ENCODE assay signal across 16 cellular contexts in the genomic region with DNA sequence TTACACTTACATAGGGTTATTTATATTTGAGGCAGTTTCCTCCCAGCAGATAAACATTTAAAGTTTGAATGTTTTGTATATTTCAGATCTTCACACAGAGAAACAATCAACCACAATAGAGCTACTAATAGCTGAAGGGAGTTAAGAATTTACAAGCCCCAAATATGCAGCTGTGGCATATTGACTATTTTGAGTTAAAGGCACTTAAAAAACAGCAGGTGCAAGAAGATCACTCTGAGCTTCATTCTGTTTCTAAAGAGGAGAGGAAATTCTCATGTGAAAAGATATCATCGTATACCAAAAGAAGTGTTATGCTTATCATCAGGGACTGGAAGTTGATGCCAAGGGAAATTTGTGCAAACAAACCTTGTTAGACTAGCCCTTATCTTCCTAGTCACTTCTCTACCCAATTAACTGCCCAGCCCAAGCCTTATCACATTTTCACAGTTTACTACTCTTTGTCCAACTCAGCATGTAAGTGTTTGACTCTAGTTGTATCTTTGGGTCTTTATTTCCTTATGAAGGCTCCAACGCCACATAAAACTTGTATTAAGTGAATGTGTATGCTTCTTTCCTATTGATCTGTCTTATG.
"Had no signal": no experiment of that assay in that cellular context is flagged by ENCODE, and none has a peak within 500 bp of the region (broad histone marks: within the 10 kb centered on the region; RNA-seq: fewer than 3 reads in every experiment).

No MANE protein-coding gene starts in this region.

- H3K4me3 Mint-ChIP-seq: central memory CD8-positive, alpha-beta T cell; dendritic cell treated with granulocyte-macrophage colony-stimulating factor and Interleukin-4, amounts not matched to agents 40 ng/mL and 50 ng/mL, for 4 days; neural crest cell; T-cell had no signal

- H3K27ac Mint-ChIP-seq: dendritic cell treated with granulocyte-macrophage colony-stimulating factor and Interleukin-4, amounts not matched to agents 40 ng/mL and 50 ng/mL, for 4 days; T-cell had no signal

- H3K4me1 ChIP-seq: right lobe of liver had no signal

- H3K36me3 ChIP-seq: brain microvascular endothelial cell, right lobe of liver, WERI-Rb-1 had no signal

- ATAC-seq: right lobe of liver, T-cell had no signal

- H3K4me1 Mint-ChIP-seq: central memory CD8-positive, alpha-beta T cell; T-cell had no signal

- H3K27ac ChIP-seq: brain microvascular endothelial cell, right lobe of liver, WERI-Rb-1 had no signal

- H3K27me3 ChIP-seq: brain microvascular endothelial cell, right lobe of liver had no signal

- H3K9me3 Mint-ChIP-seq: central memory CD8-positive, alpha-beta T cell; neural crest cell; T-cell had no signal

- DNase-seq: activated CD4-positive, alpha-beta T cell treated with anti-CD3 and anti-CD28 coated beads, Interleukin-2, amount 50 U/mL, for 48 hours; activated effector memory CD4-positive, alpha-beta T cell treated with anti-CD3 and anti-CD28 coated beads, Interleukin-2, amount 50 U/mL, for 16 hours; activated T-cell treated with anti-CD3 and anti-CD28 coated beads, Interleukin-2, amount 50 U/mL, for 48 hours; anterior cingulate cortex; brain microvascular endothelial cell; effector memory CD4-positive, alpha-beta T cell; foreskin melanocyte; kidney glomerular epithelial cell; right lobe of liver; stimulated activated CD4-positive, alpha-beta T cell treated with anti-CD3 and anti-CD28 coated beads, Interleukin-1b, Interleukin-23, amount 100 ng/mL, for 48 hours; T-cell; T-helper 9 cell; WERI-Rb-1 had no signal

- H3K36me3 Mint-ChIP-seq: T-cell had no signal

- H3K4me3 ChIP-seq: right lobe of liver had no signal

- H3K9me3 ChIP-seq: right lobe of liver had no signal
